ENCODE assay signal across 1 cellular context in genomic region chr17:7687908-7688807, GRCh38.
TF ChIP-seq lines count a peak whose summit lies in the region.

Gene WRAP53 (plus strand): TSS chr17:7688477. CDS start chr17:7688649, 172 bp downstream.

TF ChIP-seq in A549, 52 proteins besides CTCF, POLR2A, EP300 and RAD21 (continued from another document):
- no peak for TF ChIP-seq BCL3 (IDR thresholded peaks at IDR 0.05)
- no peak for TF ChIP-seq FOSB (CRISPR knock-in tag; IDR thresholded peaks at IDR 0.05)
- no peak; the same call in 1 of the 2 replicates for TF ChIP-seq E2F6 (IDR thresholded peaks at IDR 0.05; ENCODE audit: borderline replicate concordance, low read depth)
- no peak for TF ChIP-seq HOXB13 (CRISPR knock-in tag; IDR thresholded peaks at IDR 0.05; ENCODE audit: low read depth)
- TF ChIP-seq MYC (IDR thresholded peaks at IDR 0.05; ENCODE audit: borderline replicate concordance, low read length) = peak; percentile 68; the same call in 1 of the 2 replicates
- no peak for TF ChIP-seq TP53 (CRISPR knock-in tag; IDR thresholded peaks at IDR 0.05)
- TF ChIP-seq NR3C1 (IDR thresholded peaks at IDR 0.05) = no peak
- no peak for TF ChIP-seq HMGXB4 (CRISPR knock-in tag; IDR thresholded peaks at IDR 0.05; ENCODE audit: borderline replicate concordance)
- TF ChIP-seq KDM5A (IDR thresholded peaks at IDR 0.05) = peak; percentile 72
- TF ChIP-seq BHLHE40 (IDR thresholded peaks at IDR 0.05; ENCODE audit: low read depth, low read length) = 0 out of 2 replicates have a peak, but pooled peaks have one; percentile 13
